ENCODE assay signal across 8 cellular contexts in genomic region chr7:139855498-139856270, GRCh38.
A peak's percentile ranks its signal among the peaks of the same experiment; 100 is the strongest.
DNase-seq lines count a peak whose midpoint lies in the region; ATAC-seq and TF ChIP-seq lines count a peak whose summit lies in the region.

No MANE protein-coding gene starts in this region.

- in situ Hi-C loops in GM13977 (cut with MboI; ENCODE audit: low pct_unique_long_range_greater_than_20kb, low sequenced_read_pairs, unreplicated experiment) = no loop called here

- no peaks in the 10 kb centered on the region for H3K27me3 Mint-ChIP-seq in stimulated activated memory B cell treated with anti-CD40 and anti-IgM and Interleukin-4, amounts not matched to agents 10 μg/mL and 1 μg/mL and 100 μg/mL, for 72 hours

- H3K27ac Mint-ChIP-seq in stimulated activated memory B cell treated with anti-CD40 and anti-IgM and Interleukin-4, amounts not matched to agents 10 μg/mL and 1 μg/mL and 100 μg/mL, for 72 hours = peak overlapping the region; percentile 72

- H3K4me3 Mint-ChIP-seq in stimulated activated memory B cell treated with anti-CD40 and anti-IgM and Interleukin-4, amounts not matched to agents 10 μg/mL and 1 μg/mL and 100 μg/mL, for 72 hours = no peak overlapping the region

- peaks cover 41% of the 10 kb centered on the region for H3K4me1 Mint-ChIP-seq in stimulated activated memory B cell treated with anti-CD40 and anti-IgM and Interleukin-4, amounts not matched to agents 10 μg/mL and 1 μg/mL and 100 μg/mL, for 72 hours

- TF ChIP-seq POLR2A in NB4 (IDR thresholded peaks at IDR 0.05; ENCODE audit: extremely low read depth, insufficient read length) = no peak

- no peaks in the 10 kb centered on the region for H3K36me3 Mint-ChIP-seq in stimulated activated memory B cell treated with anti-CD40 and anti-IgM and Interleukin-4, amounts not matched to agents 10 μg/mL and 1 μg/mL and 100 μg/mL, for 72 hours

- TF ChIP-seq CTCF in GM13977 (IDR thresholded peaks at IDR 0.05; ENCODE audit: extremely low read depth, insufficient read depth, missing control alignments) = no peak
- TF ChIP-seq CTCF in NB4 (IDR thresholded peaks at IDR 0.05; ENCODE audit: low read depth, low read length) = no peak

- DNase-seq in GM13977 (ENCODE audit: low spot score) (peak; percentile 43), NB4 (ENCODE audit: low read depth) (peak; percentile 99), germinal center (ENCODE audit: low spot score) (peak; percentile 13), NCI-H2107 (lab: John Stamatoyannopoulos, UW) (no peak), NCI-H446 (lab: John Stamatoyannopoulos, UW) (no peak)

- H3K9me3 Mint-ChIP-seq in stimulated activated memory B cell treated with anti-CD40 and anti-IgM and Interleukin-4, amounts not matched to agents 10 μg/mL and 1 μg/mL and 100 μg/mL, for 72 hours = no peaks in the 10 kb centered on the region

- H3K4me3 ChIP-seq in NB4 (ENCODE audit: low read depth, low read length) = peak overlapping the region; percentile 14

- ATAC-seq in GM21786 (IDR thresholded peaks at IDR 0.05; ENCODE audit: unreplicated experiment) = peak; percentile 87
- ATAC-seq in stimulated activated memory B cell treated with anti-CD40 and anti-IgM and Interleukin-4, amounts not matched to agents 10 μg/mL and 1 μg/mL and 100 μg/mL, for 72 hours = peak; percentile 87
- no peak for ATAC-seq in HG03025 (IDR thresholded peaks at IDR 0.05; ENCODE audit: low FRiP score, unreplicated experiment)

Comparison
In these comparisons a context has a peak if more than half of its experiments do, and no peak if none do; other contexts are left out.
1. DNase-seq: peak in GM13977 (single experiment), NB4 (single experiment) and germinal center (single experiment); none in NCI-H2107 (single experiment) and NCI-H446 (0 of 2).